2 cellular contexts compared by ENCODE assay signal in genomic region chr9:17082343-17082742, GRCh38.
TF ChIP-seq lines count a peak whose summit lies in the region.

No MANE protein-coding gene starts in this region.

TF ChIP-seq in Ishikawa, 13 proteins besides CTCF, POLR2A, EP300 and RAD21:
- TF ChIP-seq USF1 (IDR thresholded peaks at IDR 0.05) (no peak), TCF12 (IDR thresholded peaks at IDR 0.05; ENCODE audit: low read depth) (no peak)

TF ChIP-seq in endothelial cell of umbilical vein, 7 proteins besides CTCF, POLR2A, EP300 and RAD21 (continued from another document):
- no peak for TF ChIP-seq POLR2AphosphoS5 (IDR thresholded peaks at IDR 0.05; ENCODE audit: insufficient read depth, low read depth, low read length)
- no peak for TF ChIP-seq GATA2 (IDR thresholded peaks at IDR 0.05; ENCODE audit: insufficient read depth, insufficient read length, low read depth, low read length)
- TF ChIP-seq JUN (IDR thresholded peaks at IDR 0.05; ENCODE audit: borderline replicate concordance, insufficient read depth, insufficient read length, low read depth), result no peak
- no peak for TF ChIP-seq MYC (IDR thresholded peaks at IDR 0.05; ENCODE audit: low read depth, low read length)
TF ChIP-seq in endothelial cell of umbilical vein: peak in this region for 0.
